In the genomic region with DNA sequence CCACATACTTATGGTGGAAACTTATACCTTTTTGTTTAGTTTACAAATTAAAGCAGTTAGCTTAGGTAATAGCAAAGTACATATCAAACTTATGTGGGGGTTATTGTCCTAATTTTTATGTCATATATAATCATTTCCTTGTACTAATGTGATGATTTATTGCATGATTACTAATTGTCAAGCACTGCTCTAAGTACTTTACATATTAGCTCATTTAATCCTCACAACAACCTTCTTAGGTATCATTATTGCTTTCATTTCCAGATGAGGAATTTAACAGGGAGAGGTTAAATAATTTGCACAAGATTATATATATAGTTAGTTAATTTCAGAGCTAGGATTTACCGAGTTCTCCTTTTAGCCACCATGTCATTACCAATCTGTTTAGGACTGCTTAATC, we compare ENCODE assay signal across 22 cellular contexts. TPM values are rescaled to one million over a fixed set of nuclear protein-coding genes. Genes with fewer than 3 reads are reported as not detected.
DNase-seq lines count a peak whose midpoint lies in the region; ATAC-seq and TF ChIP-seq lines count a peak whose summit lies in the region.
"Had no signal": no experiment of that assay in that cellular context is flagged by ENCODE, and none has a peak within 500 bp of the region (broad histone marks: within the 10 kb centered on the region; RNA-seq: fewer than 3 reads in every experiment).

No MANE protein-coding gene starts in this region.

- H3K36me3 ChIP-seq in SK-N-MC (ENCODE audit: insufficient read depth, low read length) = no peaks in the 10 kb centered on the region
- no peaks in the 10 kb centered on the region for H3K36me3 ChIP-seq in transverse colon
- H3K36me3 ChIP-seq: BLaER1 treated with 17β-estradiol and CSF1 and Interleukin-3, amounts not matched to agents 10 nM and 100 nM; SJSA1 had no signal

- H3K4me1 ChIP-seq in transverse colon = peaks cover 12 to 40% (median 15%) of the 10 kb centered on the region in 4 donors

- WGBS in transverse colon (ENCODE audit: low coverage in 1 of 2), 2 donors = 66 to 78% methylated on average over 1 of the region's 1 CpG

- TF ChIP-seq CTCF in nephron (IDR thresholded peaks at IDR 0.05; ENCODE audit: unreplicated experiment in 3 of 3) (no peak), transverse colon (IDR thresholded peaks at IDR 0.05) (no peak), type B pancreatic cell (conservative IDR thresholded peaks at IDR 0.05) (no peak)

- no peak for TF ChIP-seq EP300 in transverse colon (IDR thresholded peaks at IDR 0.05; ENCODE audit: low read depth)

- H3K27me3 ChIP-seq in transverse colon = no peaks in the 10 kb centered on the region
- H3K27me3 ChIP-seq: BLaER1 treated with 17β-estradiol and CSF1 and Interleukin-3, amounts not matched to agents 10 nM and 100 nM; SJSA1 had no signal

- H3K27me3 Mint-ChIP-seq in nephron (ENCODE audit: low read depth) (no peaks in the 10 kb centered on the region), type B pancreatic cell (no peaks in the 10 kb centered on the region)

- H3K4me3 Mint-ChIP-seq in nephron = no peak overlapping the region
- H3K4me3 Mint-ChIP-seq in type B pancreatic cell = no peak overlapping the region
- H3K4me3 Mint-ChIP-seq: CD4-positive, alpha-beta T cell; H9 had no signal

- no peak for ATAC-seq in sciatic nerve
- ATAC-seq: A549 had no signal

- POLR2A ChIA-PET in HEK293T (lab: Yijun Ruan, JAX) = no interaction called here

- H3K4me1 Mint-ChIP-seq in nephron (peaks cover 46% of the 10 kb centered on the region), type B pancreatic cell (ENCODE audit: unreplicated experiment) (peaks cover 3% of the 10 kb centered on the region)

- in situ Hi-C loops in transverse colon (cut with MboI; ENCODE audit: low pct_ligation_motif_present in 1 of 4, low pct_unique_long_range_greater_than_20kb in 1 of 4, low sequenced_read_pairs in 3 of 4) = no loop called here

- TF ChIP-seq POLR2A in transverse colon (IDR thresholded peaks at IDR 0.05) = no peak

- intact Hi-C loops in transverse colon (cut with DNase I; ENCODE audit: low total_unique reads) = no loop called here
- intact Hi-C loops in sciatic nerve (cut with DNase I) = no loop called here

- no peaks in the 10 kb centered on the region for H3K9me3 ChIP-seq in SK-N-MC (ENCODE audit: low read depth, low read length)
- no peaks in the 10 kb centered on the region for H3K9me3 ChIP-seq in transverse colon
- H3K9me3 ChIP-seq: A549; BLaER1 treated with 17β-estradiol and CSF1 and Interleukin-3, amounts not matched to agents 10 nM and 100 nM; SJSA1 had no signal

- H3K9ac ChIP-seq in SK-N-MC (ENCODE audit: insufficient read length) = no peak overlapping the region
- H3K9ac ChIP-seq: BLaER1 treated with 17β-estradiol and CSF1 and Interleukin-3, amounts not matched to agents 10 nM and 100 nM; GM23248 had no signal

- CTCF ChIA-PET in HEK293T (lab: Yijun Ruan, JAX) = interaction anchor here (0.7 to 0.8 kb wide), 2 partner anchors 22 to 97 kb away, joined by 3 read pairs; no protein-coding TSS in a partner anchor

- DNase-seq in HEK293T (ENCODE audit: extremely low spot score) (no peak), SK-N-MC (ENCODE audit: low read depth, low spot score) (no peak), transverse colon (no peak), NCI-H345 (lab: John Stamatoyannopoulos, UW) (no peak), type B pancreatic cell (ENCODE audit: extremely low spot score, unreplicated experiment) (no peak), sciatic nerve (ENCODE audit: low spot score) (no peak)
- DNase-seq: AML-193; CD4-positive, alpha-beta T cell; GM23248; H9; NCI-H1092; NCI-H1417 treated with DMSO at 0.1 percent for 48 hours; NCI-H1694 treated with DMSO at 0.1 percent for 48 hours; NCI-H2081; NCI-H2227 treated with DMSO at 0.1 percent for 48 hours; NCI-H510A; Right ventricle myocardium superior; RPMI8226 had no signal

- peak overlapping the region; percentile 49 to 91 (median 88) for H3K27ac Mint-ChIP-seq in nephron
- no peak overlapping the region for H3K27ac Mint-ChIP-seq in type B pancreatic cell
- H3K27ac Mint-ChIP-seq: CD4-positive, alpha-beta T cell had no signal

- H3K36me3 Mint-ChIP-seq in nephron (ENCODE audit: low read depth) (no peaks in the 10 kb centered on the region), type B pancreatic cell (no peaks in the 10 kb centered on the region)

- peak overlapping the region; percentile 69 for H3K4me3 ChIP-seq in SK-N-MC
- H3K4me3 ChIP-seq in transverse colon = no peak overlapping the region
- H3K4me3 ChIP-seq: A549; BLaER1 treated with 17β-estradiol and CSF1 and Interleukin-3, amounts not matched to agents 10 nM and 100 nM; SJSA1 had no signal

- H3K9me3 Mint-ChIP-seq in nephron (no peaks in the 10 kb centered on the region), type B pancreatic cell (no peaks in the 10 kb centered on the region)
- H3K9me3 Mint-ChIP-seq: CD4-positive, alpha-beta T cell; H9 had no signal

- H3K27ac ChIP-seq in SK-N-MC = no peak overlapping the region
- H3K27ac ChIP-seq in transverse colon = peak overlapping the region; percentile 46 to 81 (median 58)
- H3K27ac ChIP-seq: A549; BLaER1 treated with 17β-estradiol and CSF1 and Interleukin-3, amounts not matched to agents 10 nM and 100 nM; GM23248; SJSA1 had no signal

TF ChIP-seq in HEK293T, 16 proteins besides CTCF, POLR2A, EP300 and RAD21:
- TF ChIP-seq, protein P1, sequence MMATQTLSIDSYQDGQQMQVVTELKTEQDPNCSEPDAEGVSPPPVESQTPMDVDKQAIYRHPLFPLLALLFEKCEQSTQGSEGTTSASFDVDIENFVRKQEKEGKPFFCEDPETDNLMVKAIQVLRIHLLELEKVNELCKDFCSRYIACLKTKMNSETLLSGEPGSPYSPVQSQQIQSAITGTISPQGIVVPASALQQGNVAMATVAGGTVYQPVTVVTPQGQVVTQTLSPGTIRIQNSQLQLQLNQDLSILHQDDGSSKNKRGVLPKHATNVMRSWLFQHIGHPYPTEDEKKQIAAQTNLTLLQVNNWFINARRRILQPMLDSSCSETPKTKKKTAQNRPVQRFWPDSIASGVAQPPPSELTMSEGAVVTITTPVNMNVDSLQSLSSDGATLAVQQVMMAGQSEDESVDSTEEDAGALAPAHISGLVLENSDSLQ (IDR thresholded peaks at IDR 0.05) = peak; percentile 35; the same call in 1 of the 2 replicates
- TF ChIP-seq CTBP1 (IDR thresholded peaks at IDR 0.05; ENCODE audit: borderline replicate concordance) = no peak

RNA-seq across cellular contexts. Expression of a gene that starts 11.9 kb away (rescaled TPM):
- total RNA-seq in transverse colon (10 to 100 TPM in 3 of 4 donors, 1 to 10 TPM in 1; 7.1 to 15.2 (median 11.4) TPM), type B pancreatic cell (ENCODE audit: low replicate concordance) (22.2 and 34.0 TPM in 2 replicates), sciatic nerve (10.9 TPM)
